1 cellular context compared by ENCODE assay signal in the genomic region with DNA sequence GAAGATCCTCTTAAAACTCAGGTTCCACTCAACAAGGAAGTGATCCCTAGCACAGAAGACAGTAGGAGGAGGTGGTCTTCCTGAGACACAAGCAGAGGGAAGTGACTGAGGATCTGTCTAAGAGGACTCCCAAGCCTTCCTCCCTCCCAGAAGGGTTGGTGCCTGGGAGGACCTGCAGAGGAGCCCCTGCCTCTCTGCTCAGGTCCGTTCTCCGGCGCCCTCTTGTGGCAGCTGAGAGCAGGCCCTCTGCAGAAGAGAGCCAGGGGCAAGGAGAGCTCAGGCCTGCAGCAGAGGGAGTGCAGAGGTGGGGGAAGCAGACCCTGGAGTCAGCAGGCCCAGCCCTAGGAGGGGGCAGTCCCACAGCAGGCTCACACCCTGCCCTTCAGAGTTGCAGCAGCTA.
TF ChIP-seq lines count a peak whose summit lies in the region.

No MANE protein-coding gene starts in this region.

TF ChIP-seq in K562, 482 proteins besides CTCF, POLR2A, EP300 and RAD21 (continued from another document):
- TF ChIP-seq, protein P1, sequence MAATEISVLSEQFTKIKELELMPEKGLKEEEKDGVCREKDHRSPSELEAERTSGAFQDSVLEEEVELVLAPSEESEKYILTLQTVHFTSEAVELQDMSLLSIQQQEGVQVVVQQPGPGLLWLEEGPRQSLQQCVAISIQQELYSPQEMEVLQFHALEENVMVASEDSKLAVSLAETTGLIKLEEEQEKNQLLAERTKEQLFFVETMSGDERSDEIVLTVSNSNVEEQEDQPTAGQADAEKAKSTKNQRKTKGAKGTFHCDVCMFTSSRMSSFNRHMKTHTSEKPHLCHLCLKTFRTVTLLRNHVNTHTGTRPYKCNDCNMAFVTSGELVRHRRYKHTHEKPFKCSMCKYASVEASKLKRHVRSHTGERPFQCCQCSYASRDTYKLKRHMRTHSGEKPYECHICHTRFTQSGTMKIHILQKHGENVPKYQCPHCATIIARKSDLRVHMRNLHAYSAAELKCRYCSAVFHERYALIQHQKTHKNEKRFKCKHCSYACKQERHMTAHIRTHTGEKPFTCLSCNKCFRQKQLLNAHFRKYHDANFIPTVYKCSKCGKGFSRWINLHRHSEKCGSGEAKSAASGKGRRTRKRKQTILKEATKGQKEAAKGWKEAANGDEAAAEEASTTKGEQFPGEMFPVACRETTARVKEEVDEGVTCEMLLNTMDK (IDR thresholded peaks at IDR 0.05; ENCODE audit: borderline replicate concordance, insufficient read depth, low read depth, low read length, poor library complexity, severe bottlenecking) = peak; percentile 42
TF ChIP-seq in K562: peak in this region for 5; not testable (repeated sequence) for 477.
